In the genomic region with DNA sequence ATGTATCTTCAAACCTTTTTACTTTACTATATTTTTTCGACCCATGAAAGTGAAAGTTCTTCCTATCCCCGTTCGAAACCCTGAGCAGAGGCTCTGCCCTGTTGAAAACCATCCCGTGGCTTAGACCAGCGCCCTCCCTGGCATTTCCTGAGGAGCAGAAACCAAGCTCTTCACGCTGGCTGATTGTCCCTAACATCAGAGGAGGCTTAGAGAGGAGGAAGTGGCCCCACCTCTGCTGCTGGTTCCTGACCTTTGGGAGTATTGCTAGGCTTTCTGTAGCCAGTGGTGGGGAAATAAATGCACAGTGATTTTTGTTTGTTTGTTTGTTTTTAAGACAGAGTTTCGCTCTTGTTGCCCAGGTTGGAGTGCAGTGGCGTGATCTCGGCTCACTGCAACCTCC, we compare ENCODE assay signal across 16 cellular contexts. TPM values are rescaled to one million over a fixed set of nuclear protein-coding genes. Genes with fewer than 3 reads are reported as not detected.
A peak's percentile ranks its signal among the peaks of the same experiment; 100 is the strongest.
DNase-seq lines count a peak whose midpoint lies in the region; ATAC-seq, FAIRE-seq and TF ChIP-seq lines count a peak whose summit lies in the region.
"Had no signal": no experiment of that assay in that cellular context is flagged by ENCODE, and none has a peak within 500 bp of the region (broad histone marks: within the 10 kb centered on the region; RNA-seq: fewer than 3 reads in every experiment).

No MANE protein-coding gene starts in this region.

- H3K27me3 ChIP-seq in neutrophil, result peaks cover 23% of the 10 kb centered on the region
- H3K27me3 ChIP-seq: ascending aorta had no signal

- H3K4me1 Mint-ChIP-seq in activated CD8-positive, alpha-beta T cell treated with anti-CD3 and anti-CD28 coated beads, Interleukin-2, amount 10 ng/mL, durations not matched to agents 7 days and 5 days (ENCODE audit: low read depth), result peaks cover 21% of the 10 kb centered on the region

- H3K36me3 Mint-ChIP-seq in activated CD8-positive, alpha-beta T cell treated with anti-CD3 and anti-CD28 coated beads, Interleukin-2, amount 10 ng/mL, durations not matched to agents 7 days and 5 days (ENCODE audit: low read depth), result no peaks in the 10 kb centered on the region
- H3K36me3 Mint-ChIP-seq: WTC11 had no signal

- no peaks in the 10 kb centered on the region for H3K9me3 Mint-ChIP-seq in activated CD8-positive, alpha-beta T cell treated with anti-CD3 and anti-CD28 coated beads, Interleukin-2, amount 10 ng/mL, durations not matched to agents 7 days and 5 days (ENCODE audit: insufficient read depth)
- H3K9me3 Mint-ChIP-seq: activated T-helper 2 cell treated with anti-CD3 and anti-CD28 coated beads, Interferon-gamma antibody, Interleukin-2, Interleukin-4, amounts not matched to agents 10 μg/mL and 5 μg/mL and 100 μg/mL, durations not matched to agents 14 hours and 24 hours and 36 hours; endodermal cell; WTC11 had no signal

- peaks cover 36 to 39% of the 10 kb centered on the region in 2 experiments for H3K4me1 ChIP-seq in neutrophil (ENCODE audit: control insufficient read depth in 1 of 2, insufficient read depth in 1 of 2, low read depth in 1 of 2, low read length in 1 of 2)

- TF ChIP-seq CTCF in neutrophil (IDR thresholded peaks at IDR 0.05) (no peak), GM10266 (IDR thresholded peaks at IDR 0.05; ENCODE audit: control insufficient read depth, insufficient read depth, low read depth, missing control alignments) (no peak), D721Med (IDR thresholded peaks at IDR 0.05; ENCODE audit: insufficient read depth, missing control alignments) (no peak)

- H3K27me3 Mint-ChIP-seq in activated CD8-positive, alpha-beta T cell treated with anti-CD3 and anti-CD28 coated beads, Interleukin-2, amount 10 ng/mL, durations not matched to agents 7 days and 5 days (ENCODE audit: low read depth), result peaks cover 19% of the 10 kb centered on the region

- ATAC-seq in activated CD8-positive, alpha-beta T cell treated with anti-CD3 and anti-CD28 coated beads, Interleukin-2, amount 10 ng/mL, durations not matched to agents 7 days and 5 days, result peak; percentile 45
- no peak for ATAC-seq in GM18858 (IDR thresholded peaks at IDR 0.05; ENCODE audit: unreplicated experiment)
- ATAC-seq: left cardiac atrium, WTC11 had no signal

- peaks cover 8% of the 10 kb centered on the region for H3K36me3 ChIP-seq in neutrophil
- H3K36me3 ChIP-seq: ascending aorta had no signal

- H3K9me3 ChIP-seq in neutrophil, result no peaks in the 10 kb centered on the region
- H3K9me3 ChIP-seq: ascending aorta had no signal

- FAIRE-seq in D721Med (lab: Jason Lieb, UNC), result no peak

- POLR2A ChIA-PET in activated CD8-positive, alpha-beta T cell treated with anti-CD3 and anti-CD28 coated beads, Interleukin-2, amount 10 ng/mL, durations not matched to agents 7 days and 5 days (lab: Charles Lee), result no interaction called here

- CTCF ChIA-PET in activated CD8-positive, alpha-beta T cell treated with anti-CD3 and anti-CD28 coated beads, Interleukin-2, amount 10 ng/mL, durations not matched to agents 7 days and 5 days (lab: Charles Lee), result interaction anchor here (0.9 to 1.2 kb wide), 3 partner anchors 19 to 31 kb away, joined by 3 to 6 read pairs (median 3); no protein-coding TSS in a partner anchor

- no peak overlapping the region for H3K4me3 Mint-ChIP-seq in activated CD8-positive, alpha-beta T cell treated with anti-CD3 and anti-CD28 coated beads, Interleukin-2, amount 10 ng/mL, durations not matched to agents 7 days and 5 days
- H3K4me3 Mint-ChIP-seq: endodermal cell, WTC11 had no signal

- DNase-seq in EH (ENCODE audit: low read depth) (peak; percentile 29), NAMALWA (ENCODE audit: low spot score) (peak; percentile 21), GM10266 (ENCODE audit: extremely low spot score) (no peak), D721Med (ENCODE audit: insufficient read length, low spot score) (no peak)
- no peak for DNase-seq in activated CD8-positive, alpha-beta T cell treated with anti-CD3 and anti-CD28 coated beads, Interleukin-2, amount 10 ng/mL, durations not matched to agents 7 days and 5 days
- DNase-seq: activated CD8-positive, alpha-beta memory T cell treated with anti-CD3 and anti-CD28 coated beads for 24 hours; DMS 273 treated with DMSO at 0.1 percent for 48 hours; endodermal cell; KG1; left cardiac atrium; NCI-H1417 treated with DMSO at 0.1 percent for 48 hours had no signal

- H3K4me3 ChIP-seq in neutrophil (ENCODE audit: low read depth in 1 of 2, low read length in 1 of 2), result peak overlapping the region in 1 of 2 experiments; percentile 18
- H3K4me3 ChIP-seq: ascending aorta had no signal

- peak overlapping the region; percentile 13 for H3K27ac Mint-ChIP-seq in activated CD8-positive, alpha-beta T cell treated with anti-CD3 and anti-CD28 coated beads, Interleukin-2, amount 10 ng/mL, durations not matched to agents 7 days and 5 days
- H3K27ac Mint-ChIP-seq: activated T-helper 2 cell treated with anti-CD3 and anti-CD28 coated beads, Interferon-gamma antibody, Interleukin-2, Interleukin-4, amounts not matched to agents 10 μg/mL and 5 μg/mL and 100 μg/mL, durations not matched to agents 14 hours and 24 hours and 36 hours; endodermal cell; WTC11 had no signal

- peak overlapping the region; percentile 67 for H3K27ac ChIP-seq in neutrophil
- H3K27ac ChIP-seq: ascending aorta had no signal

RNA-seq across cellular contexts. Expression of gene PTGES, which starts 4.2 kb away (rescaled TPM):
- not detected for total RNA-seq in activated CD8-positive, alpha-beta T cell treated with anti-CD3 and anti-CD28 coated beads, Interleukin-2, amount 10 ng/mL, durations not matched to agents 7 days and 5 days

RNA-seq across cellular contexts. Expression of gene TOR1B, which starts 45.9 kb away (rescaled TPM):
- total RNA-seq in activated CD8-positive, alpha-beta T cell treated with anti-CD3 and anti-CD28 coated beads, Interleukin-2, amount 10 ng/mL, durations not matched to agents 7 days and 5 days, result 10 to 100 TPM; 22.1 to 24.4 TPM

Comparison
In these comparisons a context has a peak if more than half of its experiments do, and no peak if none do; other contexts are left out.
1. DNase-seq: peak in EH (single experiment) and NAMALWA (single experiment); none in activated CD8-positive, alpha-beta T cell treated with anti-CD3 and anti-CD28 coated beads, Interleukin-2, amount 10 ng/mL, durations not matched to agents 7 days and 5 days (single experiment), GM10266 (single experiment) and D721Med (single experiment).